In genomic region chr13:51453959-51454703, GRCh38 we compare ENCODE assay signal across 8 cellular contexts. TPM values are rescaled to one million over a fixed set of nuclear protein-coding genes. Genes with fewer than 3 reads are reported as not detected.
DNase-seq lines count a peak whose midpoint lies in the region; ATAC-seq and TF ChIP-seq lines count a peak whose summit lies in the region.

No MANE protein-coding gene starts in this region.

- no peaks in the 10 kb centered on the region for H3K9me3 Mint-ChIP-seq in activated T-cell treated with anti-CD3 and anti-CD28 coated beads, Interleukin-2, amount 50 U/mL, for 4 hours

- TF ChIP-seq EP300 in transverse colon (IDR thresholded peaks at IDR 0.05; ENCODE audit: low read depth), result no peak

- H3K4me1 Mint-ChIP-seq in activated T-cell treated with anti-CD3 and anti-CD28 coated beads, Interleukin-2, amount 50 U/mL, for 4 hours (ENCODE audit: low read depth), result peaks cover 40% of the 10 kb centered on the region

- no peaks in the 10 kb centered on the region for H4K20me1 ChIP-seq in osteoblast (ENCODE audit: insufficient read depth, low read length)

- H3K9me3 ChIP-seq in osteoblast (ENCODE audit: low read depth, low read length), result no peaks in the 10 kb centered on the region
- no peaks in the 10 kb centered on the region for H3K9me3 ChIP-seq in transverse colon

- H3K79me2 ChIP-seq in osteoblast (ENCODE audit: insufficient read depth, low read length), result peaks cover 36% of the 10 kb centered on the region

- peak overlapping the region; percentile 85 for H3K27ac ChIP-seq in osteoblast (ENCODE audit: low read depth, low read length)
- peak overlapping the region; percentile 96 to 99 (median 99) for H3K27ac ChIP-seq in transverse colon

- H3K4me1 ChIP-seq in osteoblast (ENCODE audit: insufficient read depth, low read length) (peaks cover 18% of the 10 kb centered on the region), transverse colon (peaks cover 14 to 28% (median 22%) of the 10 kb centered on the region in 4 donors)

- H2AFZ ChIP-seq in osteoblast (ENCODE audit: low read length), result peak overlapping the region; percentile 90

- intact Hi-C loops in transverse colon (cut with DNase I; ENCODE audit: low total_unique reads), result loop anchor here (5.0 to 10.0 kb wide), 3 partner anchors 128 to 348 kb away; partner anchors contain the start of genes DHRS12 and WDFY2

- no peaks in the 10 kb centered on the region for H3K27me3 Mint-ChIP-seq in activated T-cell treated with anti-CD3 and anti-CD28 coated beads, Interleukin-2, amount 50 U/mL, for 4 hours (ENCODE audit: low read depth)

- H3K36me3 Mint-ChIP-seq in activated T-cell treated with anti-CD3 and anti-CD28 coated beads, Interleukin-2, amount 50 U/mL, for 4 hours (ENCODE audit: insufficient read depth), result peaks cover 21% of the 10 kb centered on the region

- no peak for ATAC-seq in activated T-cell treated with anti-CD3 and anti-CD28 coated beads, Interleukin-2, amount 50 U/mL, for 4 hours

- H3K4me3 ChIP-seq in GM06990 (replicated peaks; ENCODE audit: low read depth, low read length), result peak overlapping the region; percentile 73
- H3K4me3 ChIP-seq in fibroblast of mammary gland (ENCODE audit: control insufficient read depth, low read depth, low read length), result peak overlapping the region; percentile 77
- H3K4me3 ChIP-seq in osteoblast (ENCODE audit: insufficient read depth, low read length), result peak overlapping the region; percentile 87
- H3K4me3 ChIP-seq in transverse colon, result peak overlapping the region; percentile 60 to 83 (median 71)

- H3K36me3 ChIP-seq in GM06990 (ENCODE audit: control insufficient read depth, insufficient read depth, low read length) (peaks cover 5% of the 10 kb centered on the region; the same call in 1 of the 2 replicates), osteoblast (ENCODE audit: insufficient read depth, low read length) (peaks cover 34% of the 10 kb centered on the region), transverse colon (peaks cover 0 to 5% (median 0%) of the 10 kb centered on the region in 4 donors)

- H3K4me2 ChIP-seq in osteoblast (ENCODE audit: insufficient read depth, low read length), result peak overlapping the region; percentile 100

- H3K27me3 ChIP-seq in GM06990 (replicated peaks; ENCODE audit: control insufficient read depth, insufficient read depth, low read length) (no peaks in the 10 kb centered on the region), osteoblast (ENCODE audit: insufficient read depth, low read length) (no peaks in the 10 kb centered on the region), transverse colon (no peaks in the 10 kb centered on the region)

- TF ChIP-seq POLR2A in transverse colon (IDR thresholded peaks at IDR 0.05), result no peak

- in situ Hi-C loops in transverse colon (cut with MboI; ENCODE audit: low pct_ligation_motif_present in 1 of 4, low pct_unique_long_range_greater_than_20kb in 1 of 4, low sequenced_read_pairs in 3 of 4), result loop anchor here in 1 of 4 donors (10.0 kb wide), 1 partner anchor 131 kb away; the partner anchor contains the start of gene WDFY2

- 7 to 17% methylated on average over 3 to 13 of the region's 13 CpGs for WGBS in transverse colon (ENCODE audit: low coverage in 1 of 2), 2 donors

- TF ChIP-seq CTCF in GM06990 (IDR thresholded peaks at IDR 0.05; ENCODE audit: insufficient read depth, low read length, poor library complexity, severe bottlenecking) (no peak), fibroblast of mammary gland (conservative IDR thresholded peaks at IDR 0.05; ENCODE audit: control insufficient read depth, insufficient read depth, low read depth, low read length) (no peak), osteoblast (IDR thresholded peaks at IDR 0.05; ENCODE audit: extremely low read depth, low read depth, low read length) (no peak), transverse colon (IDR thresholded peaks at IDR 0.05) (no peak)

- peak; percentile 13 for DNase-seq in GM06990 (ENCODE audit: extremely low read depth, insufficient read length)
- DNase-seq in NCI-H2029 treated with DMSO at 0.1 percent for 48 hours (lab: John Stamatoyannopoulos, UW), result peak; percentile 4
- DNase-seq in activated T-cell treated with anti-CD3 and anti-CD28 coated beads, Interleukin-2, amount 50 U/mL, for 4 hours, result peak; percentile 47
- peak; percentile 21 for DNase-seq in fibroblast of mammary gland (ENCODE audit: low read depth)
- peak; percentile 57 for DNase-seq in osteoblast (ENCODE audit: insufficient read length, low spot score, missing footprints)
- peak; percentile 33 for DNase-seq in transverse colon
- DNase-seq in NCI-H774 (lab: John Stamatoyannopoulos, UW), result no peak
- DNase-seq in DMS114 treated with DMSO at 0.1 percent for 48 hours (lab: John Stamatoyannopoulos, UW; ENCODE audit: unreplicated experiment), result no peak

- H3K4me3 Mint-ChIP-seq in activated T-cell treated with anti-CD3 and anti-CD28 coated beads, Interleukin-2, amount 50 U/mL, for 4 hours, result peak overlapping the region; percentile 92

RNA-seq across cellular contexts. Expression of gene INTS6, which starts 1.3 kb away (rescaled TPM):
- total RNA-seq in activated T-cell treated with anti-CD3 and anti-CD28 coated beads, Interleukin-2, amount 50 U/mL, for 4 hours, result 10 to 100 TPM; 44.7 to 61.0 (median 54.0) TPM
- total RNA-seq in osteoblast, result 40.5 and 47.4 TPM in 2 replicates
- 10 to 100 TPM; 15.3 to 37.0 (median 25.2) TPM for total RNA-seq in transverse colon

Comparison
In these comparisons a context has a peak if more than half of its experiments do, and no peak if none do; other contexts are left out.
1. DNase-seq: peak in GM06990 (single experiment), NCI-H2029 treated with DMSO at 0.1 percent for 48 hours (single experiment), activated T-cell treated with anti-CD3 and anti-CD28 coated beads, Interleukin-2, amount 50 U/mL, for 4 hours (single experiment), fibroblast of mammary gland (single experiment), osteoblast (single experiment) and transverse colon (single experiment); none in NCI-H774 (single experiment) and DMS114 treated with DMSO at 0.1 percent for 48 hours (single experiment).
2. Peak in every context shown above with its lines, with median percentiles within 50 percentile points of each other: H3K4me3 ChIP-seq.